11 cellular contexts compared by ENCODE assay signal in genomic region chr4:145819246-145820181, GRCh38.
DNase-seq lines count a peak whose midpoint lies in the region; ATAC-seq and TF ChIP-seq lines count a peak whose summit lies in the region.
"Had no signal": no experiment of that assay in that cellular context is flagged by ENCODE, and none has a peak within 500 bp of the region (broad histone marks: within the 10 kb centered on the region; RNA-seq: fewer than 3 reads in every experiment).

No MANE protein-coding gene starts in this region.

- intact Hi-C loops in left cardiac atrium (cut with DNase I) = loop anchor here in 1 of 2 donors (10.0 kb wide), 1 partner anchor 85 kb away; no protein-coding TSS in a partner anchor
- intact Hi-C loops in lower lobe of right lung (cut with DNase I) = no loop called here

- H3K4me3 ChIP-seq in skeletal muscle tissue (ENCODE audit: low read length in 3 of 3) (peak overlapping the region; percentile 51 to 60 (median 52)), lower lobe of right lung (no peak overlapping the region)

- H3K9ac ChIP-seq in skeletal muscle tissue (ENCODE audit: low read depth in 1 of 3, low read length in 3 of 3) = peak overlapping the region; percentile 51 to 67 (median 60)

- peak overlapping the region; percentile 81 for H3K27ac ChIP-seq in skeletal muscle tissue (ENCODE audit: low read depth, low read length)
- no peak overlapping the region for H3K27ac ChIP-seq in lower lobe of right lung

- H3K9me3 ChIP-seq in skeletal muscle tissue (ENCODE audit: control insufficient read depth in 3 of 3, low read length in 3 of 3) (no peaks in the 10 kb centered on the region), lower lobe of right lung (no peaks in the 10 kb centered on the region)

- no peak for TF ChIP-seq CTCF in lower lobe of right lung (IDR thresholded peaks at IDR 0.05)

- H3K27me3 ChIP-seq in skeletal muscle tissue (ENCODE audit: control insufficient read depth in 3 of 3, insufficient read depth in 3 of 3, low read length in 3 of 3) (no peaks in the 10 kb centered on the region), lower lobe of right lung (ENCODE audit: low read depth) (no peaks in the 10 kb centered on the region)

- H3K36me3 ChIP-seq in skeletal muscle tissue (ENCODE audit: control insufficient read depth in 3 of 3, insufficient read depth in 3 of 3, low read length in 3 of 3) (no peaks in the 10 kb centered on the region), lower lobe of right lung (no peaks in the 10 kb centered on the region)

- H3K4me1 ChIP-seq in skeletal muscle tissue (ENCODE audit: control insufficient read depth in 3 of 3, insufficient read depth in 3 of 3, low read length in 3 of 3) (peaks cover 8 to 15% (median 14%) of the 10 kb centered on the region in 3 donors), lower lobe of right lung (no peaks in the 10 kb centered on the region)

- DNase-seq in NCI-H524 treated with DMSO at 0.1 percent for 48 hours (lab: John Stamatoyannopoulos, UW) (peak; percentile 68), left cardiac atrium (no peak), lower lobe of right lung (no peak), AG20443 (ENCODE audit: low spot score) (no peak), GDM1 (lab: John Stamatoyannopoulos, UW) (no peak)
- DNase-seq: activated CD8-positive, alpha-beta memory T cell treated with anti-CD3 and anti-CD28 coated beads, Interleukin-2, amount 50 U/mL, for 4 hours; DMS79 treated with DMSO at 0.1 percent for 48 hours; NCI-H774; T-helper 17 cell had no signal

- ATAC-seq in GM21423 (IDR thresholded peaks at IDR 0.05; ENCODE audit: unreplicated experiment) (peak; percentile 36), left cardiac atrium (peak; percentile 47 to 63), lower lobe of right lung (no peak)
- ATAC-seq: T-helper 17 cell had no signal

Comparison
In these comparisons a context has a peak if more than half of its experiments do, and no peak if none do; other contexts are left out.
1. ATAC-seq: peak in GM21423 (single experiment) and left cardiac atrium (2 of 2); none in lower lobe of right lung (0 of 2).